In the genomic region with DNA sequence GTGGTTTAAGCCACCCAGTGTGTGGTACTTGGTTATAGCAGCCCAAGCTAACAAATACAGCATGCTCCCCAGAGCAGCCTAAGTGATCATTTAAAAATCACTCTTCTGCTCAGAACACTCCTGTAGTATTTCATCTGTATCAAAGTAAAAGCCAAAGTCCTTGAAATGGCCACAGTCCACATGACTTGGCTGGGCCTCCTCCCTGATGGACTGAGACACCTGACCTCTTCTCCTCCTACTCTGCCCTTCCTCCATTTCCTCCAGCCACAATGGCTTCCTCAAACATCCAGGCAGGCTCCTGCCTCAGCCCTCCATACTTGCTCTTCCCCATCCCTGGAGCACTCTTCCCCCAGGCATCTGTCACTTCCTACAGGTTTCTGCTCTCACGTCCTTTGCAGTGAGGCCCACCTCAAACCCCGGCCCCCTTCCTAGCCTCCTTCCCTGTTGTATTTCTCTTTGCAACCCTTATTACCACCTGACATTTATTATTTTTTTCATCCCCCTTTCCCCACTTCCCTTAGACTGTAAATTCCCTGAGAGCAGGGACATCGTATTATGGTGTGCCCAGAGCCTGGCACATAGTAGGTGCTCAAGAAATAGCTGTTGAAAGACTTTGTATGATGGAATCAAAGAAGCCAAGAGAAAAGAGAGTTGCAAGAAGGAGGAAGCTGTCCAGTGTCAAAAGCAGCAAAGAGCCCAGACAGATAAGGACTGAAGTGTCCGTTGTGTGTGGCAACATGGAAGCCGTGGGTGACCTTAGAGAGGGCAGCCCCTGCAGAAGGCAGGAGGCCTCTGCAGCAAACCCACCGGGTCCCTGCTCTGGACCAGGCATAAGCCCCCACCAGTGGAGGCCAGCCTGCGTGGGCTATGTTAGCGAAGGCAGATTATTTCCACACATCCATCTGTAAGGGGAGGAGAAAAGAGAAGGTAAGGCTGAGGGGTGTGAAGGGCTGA, we compare ENCODE assay signal across 19 cellular contexts.
DNase-seq lines count a peak whose midpoint lies in the region; FAIRE-seq and TF ChIP-seq lines count a peak whose summit lies in the region.
"Had no signal": no experiment of that assay in that cellular context is flagged by ENCODE, and none has a peak within 500 bp of the region (broad histone marks: within the 10 kb centered on the region; RNA-seq: fewer than 3 reads in every experiment).

No MANE protein-coding gene starts in this region.

- H3K27me3 Mint-ChIP-seq in T-helper 1 cell treated with Interleukin-12 subunit alpha and Interleukin-12 subunit beta and Interleukin-4 antibody, amounts not matched to agents 30 μg/mL and 1 μg/mL, for 36 hours (ENCODE audit: low read depth) = no peaks in the 10 kb centered on the region
- no peaks in the 10 kb centered on the region for H3K27me3 Mint-ChIP-seq in activated T-helper 1 cell treated with anti-CD3 and anti-CD28 coated beads, Interleukin-12 subunit alpha, Interleukin-12 subunit beta, Interleukin-2, Interleukin-4 antibody, amounts not matched to agents 30 ng/mL and 10 ng/mL and 1 ng/mL, durations not matched to agents 14 hours and 24 hours and 36 hours (ENCODE audit: insufficient read depth)
- H3K27me3 Mint-ChIP-seq in nephron progenitor cell (ENCODE audit: low read depth, poor library complexity) = peaks cover 8% of the 10 kb centered on the region

- peaks cover 69% of the 10 kb centered on the region for H3K4me1 Mint-ChIP-seq in T-helper 1 cell treated with Interleukin-12 subunit alpha and Interleukin-12 subunit beta and Interleukin-4 antibody, amounts not matched to agents 30 μg/mL and 1 μg/mL, for 36 hours (ENCODE audit: low read depth)
- H3K4me1 Mint-ChIP-seq in activated T-helper 1 cell treated with anti-CD3 and anti-CD28 coated beads, Interleukin-12 subunit alpha, Interleukin-12 subunit beta, Interleukin-2, Interleukin-4 antibody, amounts not matched to agents 30 ng/mL and 10 ng/mL and 1 ng/mL, durations not matched to agents 14 hours and 24 hours and 36 hours (ENCODE audit: low read depth) = peaks cover 75% of the 10 kb centered on the region
- H3K4me1 Mint-ChIP-seq in nephron progenitor cell = peaks cover 13% of the 10 kb centered on the region

- H3K36me3 Mint-ChIP-seq in T-helper 1 cell treated with Interleukin-12 subunit alpha and Interleukin-12 subunit beta and Interleukin-4 antibody, amounts not matched to agents 30 μg/mL and 1 μg/mL, for 36 hours (ENCODE audit: low read depth) = peaks cover 46% of the 10 kb centered on the region
- H3K36me3 Mint-ChIP-seq in activated T-helper 1 cell treated with anti-CD3 and anti-CD28 coated beads, Interleukin-12 subunit alpha, Interleukin-12 subunit beta, Interleukin-2, Interleukin-4 antibody, amounts not matched to agents 30 ng/mL and 10 ng/mL and 1 ng/mL, durations not matched to agents 14 hours and 24 hours and 36 hours (ENCODE audit: low read depth) = peaks cover 52% of the 10 kb centered on the region
- no peaks in the 10 kb centered on the region for H3K36me3 Mint-ChIP-seq in nephron progenitor cell (ENCODE audit: low read depth)

- peak overlapping the region; percentile 62 for H3K27ac Mint-ChIP-seq in T-helper 1 cell treated with Interleukin-12 subunit alpha and Interleukin-12 subunit beta and Interleukin-4 antibody, amounts not matched to agents 30 μg/mL and 1 μg/mL, for 36 hours
- H3K27ac Mint-ChIP-seq in activated T-helper 1 cell treated with anti-CD3 and anti-CD28 coated beads, Interleukin-12 subunit alpha, Interleukin-12 subunit beta, Interleukin-2, Interleukin-4 antibody, amounts not matched to agents 30 ng/mL and 10 ng/mL and 1 ng/mL, durations not matched to agents 14 hours and 24 hours and 36 hours = peak overlapping the region; percentile 89
- peak overlapping the region; percentile 9 for H3K27ac Mint-ChIP-seq in nephron progenitor cell

- TF ChIP-seq CTCF in nephron progenitor cell (IDR thresholded peaks at IDR 0.05) = no peak

- no peak for DNase-seq in T-helper 1 cell
- peak; percentile 34 for DNase-seq in DMS79 (lab: John Stamatoyannopoulos, UW)
- DNase-seq in activated T-helper 1 cell treated with anti-CD3 and anti-CD28 coated beads, Interleukin-12 subunit alpha, Interleukin-12 subunit beta, Interleukin-2, Interleukin-4 antibody, amounts not matched to agents 30 ng/mL and 10 ng/mL and 1 ng/mL, durations not matched to agents 14 hours and 24 hours and 36 hours (ENCODE audit: low spot score) = no peak
- DNase-seq in nephron progenitor cell = no peak
- DNase-seq in NCI-H1092 (lab: John Stamatoyannopoulos, UW) = no peak
- DNase-seq in GM12891 (ENCODE audit: insufficient read length, low spot score) = no peak
- DNase-seq in erythroblast (lab: John Stamatoyannopoulos, UW) = no peak
- DNase-seq: activated T-cell treated with anti-CD3 and anti-CD28 coated beads, Interleukin-2, amount 50 U/mL, for 4 hours; mesendoderm; MV-4-11; NCI-H2107; NCI-H748 treated with DMSO at 0.1 percent for 48 hours; stimulated activated CD8-positive, alpha-beta memory T cell treated with anti-CD3 and anti-CD28 coated beads, Interleukin-4, amount 100 ng/mL, for 48 hours; transverse colon had no signal

- peak overlapping the region; percentile 39 for H3K4me3 Mint-ChIP-seq in T-helper 1 cell treated with Interleukin-12 subunit alpha and Interleukin-12 subunit beta and Interleukin-4 antibody, amounts not matched to agents 30 μg/mL and 1 μg/mL, for 36 hours
- peak overlapping the region; percentile 71 for H3K4me3 Mint-ChIP-seq in activated T-helper 1 cell treated with anti-CD3 and anti-CD28 coated beads, Interleukin-12 subunit alpha, Interleukin-12 subunit beta, Interleukin-2, Interleukin-4 antibody, amounts not matched to agents 30 ng/mL and 10 ng/mL and 1 ng/mL, durations not matched to agents 14 hours and 24 hours and 36 hours
- no peak overlapping the region for H3K4me3 Mint-ChIP-seq in nephron progenitor cell
- H3K4me3 Mint-ChIP-seq: activated T-cell treated with anti-CD3 and anti-CD28 coated beads, Interleukin-2, amount 50 U/mL, for 4 hours had no signal

- FAIRE-seq in GM12891 (lab: Jason Lieb, UNC) = no peak
- FAIRE-seq: A204.1, astrocyte, GM12878, RCC 7860 had no signal

- intact Hi-C loops in activated T-helper 1 cell treated with anti-CD3 and anti-CD28 coated beads, Interleukin-12 subunit alpha, Interleukin-12 subunit beta, Interleukin-2, Interleukin-4 antibody, amounts not matched to agents 30 ng/mL and 10 ng/mL and 1 ng/mL, durations not matched to agents 14 hours and 24 hours and 36 hours (cut with micrococcal nuclease) = no loop called here

- H3K9me3 Mint-ChIP-seq in T-helper 1 cell treated with Interleukin-12 subunit alpha and Interleukin-12 subunit beta and Interleukin-4 antibody, amounts not matched to agents 30 μg/mL and 1 μg/mL, for 36 hours = no peaks in the 10 kb centered on the region
- H3K9me3 Mint-ChIP-seq in activated T-helper 1 cell treated with anti-CD3 and anti-CD28 coated beads, Interleukin-12 subunit alpha, Interleukin-12 subunit beta, Interleukin-2, Interleukin-4 antibody, amounts not matched to agents 30 ng/mL and 10 ng/mL and 1 ng/mL, durations not matched to agents 14 hours and 24 hours and 36 hours = no peaks in the 10 kb centered on the region
- H3K9me3 Mint-ChIP-seq in nephron progenitor cell = no peaks in the 10 kb centered on the region
- H3K9me3 Mint-ChIP-seq: activated T-cell treated with anti-CD3 and anti-CD28 coated beads, Interleukin-2, amount 50 U/mL, for 4 hours had no signal

- TF ChIP-seq POLR2A in GM12891 (IDR thresholded peaks at IDR 0.05; ENCODE audit: low read depth, low read length) (no peak), erythroblast (IDR thresholded peaks at IDR 0.05; ENCODE audit: low read length) (no peak)

TF ChIP-seq in GM12891, 5 proteins besides CTCF, POLR2A, EP300 and RAD21:
- TF ChIP-seq PAX5 (IDR thresholded peaks at IDR 0.05; ENCODE audit: insufficient read depth, low read length, severe bottlenecking) (no peak), TAF1 (IDR thresholded peaks at IDR 0.05; ENCODE audit: low read depth, low read length) (no peak), POLR2AphosphoS5 (IDR thresholded peaks at IDR 0.05; ENCODE audit: low read depth, low read length) (no peak), POU2F2 (IDR thresholded peaks at IDR 0.05; ENCODE audit: low read depth, low read length) (no peak), SPI1 (IDR thresholded peaks at IDR 0.05; ENCODE audit: low read depth, low read length) (no peak)

Comparison
In these comparisons a context has a peak if more than half of its experiments do, and no peak if none do; other contexts are left out.
1. H3K27ac Mint-ChIP-seq: peak in every context shown above with its lines; median percentile 89 in activated T-helper 1 cell treated with anti-CD3 and anti-CD28 coated beads, Interleukin-12 subunit alpha, Interleukin-12 subunit beta, Interleukin-2, Interleukin-4 antibody, amounts not matched to agents 30 ng/mL and 10 ng/mL and 1 ng/mL, durations not matched to agents 14 hours and 24 hours and 36 hours; 62 in T-helper 1 cell treated with Interleukin-12 subunit alpha and Interleukin-12 subunit beta and Interleukin-4 antibody, amounts not matched to agents 30 μg/mL and 1 μg/mL, for 36 hours; 9 in nephron progenitor cell.